Comparison of ENCODE assay signal across 1 cellular context in the genomic region with DNA sequence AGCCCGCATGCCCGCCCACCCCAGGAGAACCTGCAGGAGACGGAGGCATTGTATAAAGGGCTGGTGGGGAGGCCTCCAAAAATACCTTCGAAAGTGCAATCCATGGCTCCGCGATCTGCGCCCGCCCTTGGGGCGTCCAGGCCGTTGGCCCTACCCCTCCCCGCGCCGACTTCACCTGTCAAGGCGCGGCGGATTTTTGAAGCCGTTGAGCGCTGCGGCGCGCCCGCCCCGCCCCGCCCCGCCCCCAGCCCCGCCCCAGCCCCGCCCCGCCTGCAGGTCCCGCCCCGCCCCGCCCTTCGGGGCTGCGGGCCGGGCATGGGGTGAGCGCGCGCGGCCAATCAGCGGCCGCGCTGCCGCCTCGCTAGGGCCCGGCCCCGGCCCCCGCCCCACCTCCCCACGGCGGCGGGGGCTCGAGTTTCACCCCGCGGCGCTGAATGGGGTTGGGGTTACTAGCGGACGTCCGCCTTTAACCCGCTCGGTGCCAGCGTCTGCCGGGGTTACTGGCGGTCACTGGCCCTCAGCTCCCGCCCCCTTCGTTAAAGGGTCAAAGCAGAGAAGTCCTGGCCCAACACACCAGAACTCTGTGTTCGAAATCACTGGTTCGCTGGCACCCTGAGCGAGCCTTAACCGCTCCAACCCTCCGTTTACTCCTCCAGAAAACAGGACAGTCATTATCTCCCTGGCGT.
TF ChIP-seq lines count a peak whose summit lies in the region.

No MANE protein-coding gene starts in this region.

TF ChIP-seq in GM12878, 131 proteins besides CTCF, POLR2A, EP300 and RAD21 (continued from another document):
- TF ChIP-seq, protein P1, sequence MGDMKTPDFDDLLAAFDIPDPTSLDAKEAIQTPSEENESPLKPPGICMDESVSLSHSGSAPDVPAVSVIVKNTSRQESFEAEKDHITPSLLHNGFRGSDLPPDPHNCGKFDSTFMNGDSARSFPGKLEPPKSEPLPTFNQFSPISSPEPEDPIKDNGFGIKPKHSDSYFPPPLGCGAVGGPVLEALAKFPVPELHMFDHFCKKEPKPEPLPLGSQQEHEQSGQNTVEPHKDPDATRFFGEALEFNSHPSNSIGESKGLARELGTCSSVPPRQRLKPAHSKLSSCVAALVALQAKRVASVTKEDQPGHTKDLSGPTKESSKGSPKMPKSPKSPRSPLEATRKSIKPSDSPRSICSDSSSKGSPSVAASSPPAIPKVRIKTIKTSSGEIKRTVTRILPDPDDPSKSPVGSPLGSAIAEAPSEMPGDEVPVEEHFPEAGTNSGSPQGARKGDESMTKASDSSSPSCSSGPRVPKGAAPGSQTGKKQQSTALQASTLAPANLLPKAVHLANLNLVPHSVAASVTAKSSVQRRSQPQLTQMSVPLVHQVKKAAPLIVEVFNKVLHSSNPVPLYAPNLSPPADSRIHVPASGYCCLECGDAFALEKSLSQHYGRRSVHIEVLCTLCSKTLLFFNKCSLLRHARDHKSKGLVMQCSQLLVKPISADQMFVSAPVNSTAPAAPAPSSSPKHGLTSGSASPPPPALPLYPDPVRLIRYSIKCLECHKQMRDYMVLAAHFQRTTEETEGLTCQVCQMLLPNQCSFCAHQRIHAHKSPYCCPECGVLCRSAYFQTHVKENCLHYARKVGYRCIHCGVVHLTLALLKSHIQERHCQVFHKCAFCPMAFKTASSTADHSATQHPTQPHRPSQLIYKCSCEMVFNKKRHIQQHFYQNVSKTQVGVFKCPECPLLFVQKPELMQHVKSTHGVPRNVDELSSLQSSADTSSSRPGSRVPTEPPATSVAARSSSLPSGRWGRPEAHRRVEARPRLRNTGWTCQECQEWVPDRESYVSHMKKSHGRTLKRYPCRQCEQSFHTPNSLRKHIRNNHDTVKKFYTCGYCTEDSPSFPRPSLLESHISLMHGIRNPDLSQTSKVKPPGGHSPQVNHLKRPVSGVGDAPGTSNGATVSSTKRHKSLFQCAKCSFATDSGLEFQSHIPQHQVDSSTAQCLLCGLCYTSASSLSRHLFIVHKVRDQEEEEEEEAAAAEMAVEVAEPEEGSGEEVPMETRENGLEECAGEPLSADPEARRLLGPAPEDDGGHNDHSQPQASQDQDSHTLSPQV (IDR thresholded peaks at IDR 0.05), result no peak
- peak; percentile 6; the same call in 1 of the 2 replicates for TF ChIP-seq RUNX3 (IDR thresholded peaks at IDR 0.05; ENCODE audit: low read length)
TF ChIP-seq in GM12878: peak in this region for 16.
